Comparison of ENCODE assay signal across 22 cellular contexts in genomic region chr1:156091610-156092009, GRCh38. TPM values are rescaled to one million over a fixed set of nuclear protein-coding genes. Genes with fewer than 3 reads are reported as not detected.
"Had no signal": no experiment of that assay in that cellular context is flagged by ENCODE, and none has a peak within 500 bp of the region (broad histone marks: within the 10 kb centered on the region; RNA-seq: fewer than 3 reads in every experiment).

No MANE protein-coding gene starts in this region.

- ATAC-seq: Right ventricle myocardium inferior had no signal

- H3K4me3 ChIP-seq: SJCRH30 had no signal

- DNase-seq: IMR-90, Kasumi-1, MM.1S, NCI-H1092 treated with DMSO at 0.1 percent for 48 hours, NCI-H1436, NCI-H187, NCI-H2029, NCI-H2081 treated with DMSO at 0.1 percent for 48 hours, NCI-H2171, NCI-H226, NCI-H446, NCI-H510A, NCI-H524 treated with DMSO at 0.1 percent for 48 hours, NCI-H69, NCI-H774, PC-3, SHP77 treated with DMSO at 0.1 percent for 48 hours, SJCRH30 had no signal

- H3K36me3 ChIP-seq: SJCRH30 had no signal

- H3K27ac ChIP-seq: KMS-11, SJCRH30 had no signal

- H3K27me3 ChIP-seq: SJCRH30 had no signal

- H3K9me3 ChIP-seq: SJCRH30 had no signal

RNA-seq across cellular contexts. Expression of gene RAB25, which starts 30.6 kb away (rescaled TPM):
- total RNA-seq: IMR-90, M059J, OCI-LY7, Right ventricle myocardium inferior, SJCRH30 had no signal
- polyA plus RNA-seq: IMR-90 had no signal
